31 cellular contexts compared by ENCODE assay signal in genomic region chr4:108215055-108215454, GRCh38. TPM values are rescaled to one million over a fixed set of nuclear protein-coding genes. Genes with fewer than 3 reads are reported as not detected.
DNase-seq lines count a peak whose midpoint lies in the region; ATAC-seq, FAIRE-seq and TF ChIP-seq lines count a peak whose summit lies in the region.
"Had no signal": no experiment of that assay in that cellular context is flagged by ENCODE, and none has a peak within 500 bp of the region (broad histone marks: within the 10 kb centered on the region; RNA-seq: fewer than 3 reads in every experiment).

No MANE protein-coding gene starts in this region.

- WGBS in K562 (ENCODE audit: insufficient coverage, low coverage, missing lambda C conversion rate), result 52% methylated on average over 4 of the region's 4 CpGs
- 22% methylated on average over 4 of the region's 4 CpGs for WGBS in HepG2 (ENCODE audit: low lambda C conversion rate)

- H3K36me3 Mint-ChIP-seq in MCF 10A (ENCODE audit: insufficient read depth, unreplicated experiment), result no peaks in the 10 kb centered on the region
- H3K36me3 Mint-ChIP-seq: CD14-positive monocyte had no signal

- H3K4me3 ChIP-seq in K562 (no peak overlapping the region), HepG2 (replicated peaks in 1 of 3; ENCODE audit: insufficient read depth in 1 of 3, low read depth in 2 of 3, low read length in 3 of 3) (no peak overlapping the region)
- H3K4me3 ChIP-seq: GM12878, GM23248, SJCRH30 had no signal

- TF ChIP-seq CTCF in 22Rv1 (IDR thresholded peaks at IDR 0.05) (0 out of 2 replicates have a peak, but pooled peaks have one; percentile 4), K562 (IDR thresholded peaks at IDR 0.05 in 2 of 3, conservative IDR thresholded peaks at IDR 0.05 in 1 of 3; ENCODE audit: insufficient read depth in 2 of 3, low read depth in 1 of 3, low read length in 3 of 3) (no peak), HepG2 (CRISPR knock-in tag; IDR thresholded peaks at IDR 0.05) (no peak), MCF 10A (IDR thresholded peaks at IDR 0.05; ENCODE audit: unreplicated experiment) (no peak)

- H3K4me1 Mint-ChIP-seq in MCF 10A (ENCODE audit: insufficient read depth, unreplicated experiment), result no peaks in the 10 kb centered on the region
- H3K4me1 Mint-ChIP-seq: CD14-positive monocyte had no signal

- ATAC-seq in K562, result no peak
- peak; percentile 59 for ATAC-seq in HepG2
- ATAC-seq in GM21528 (IDR thresholded peaks at IDR 0.05; ENCODE audit: low FRiP score, unreplicated experiment), result no peak
- ATAC-seq: GM12878, PC-3, Right ventricle myocardium inferior, SK-N-SH treated with all-trans-retinoic acid at 6 μM for 48 hours had no signal

- H3K9me1 ChIP-seq in K562 (ENCODE audit: control insufficient read depth, insufficient read depth, low read length), result no peaks in the 10 kb centered on the region

- TF ChIP-seq POLR2A in K562 (conservative IDR thresholded peaks at IDR 0.05) (no peak), HepG2 (IDR thresholded peaks at IDR 0.05; ENCODE audit: insufficient read depth in 1 of 2, low read depth in 2 of 2, low read length in 2 of 2) (no peak)

- BruUV-seq in K562 (replicated peaks; lab: Mats Ljungman, UMichigan) (no TSS peak), HepG2 (replicated peaks; lab: Mats Ljungman, UMichigan) (no TSS peak), MCF 10A (replicated peaks; lab: Mats Ljungman, UMichigan) (no TSS peak)

- H3K27ac ChIP-seq in 22Rv1 (peak overlapping the region; percentile 68), K562 (ENCODE audit: extremely low read depth, low read depth, low read length) (no peak overlapping the region), HepG2 (ENCODE audit: extremely low read length, insufficient read depth, low read length) (no peak overlapping the region)
- H3K27ac ChIP-seq: GM23248, KMS-11, SJCRH30 had no signal

- no peaks in the 10 kb centered on the region for H3K9me3 Mint-ChIP-seq in MCF 10A (ENCODE audit: unreplicated experiment)

- no peak for TF ChIP-seq EP300 in K562 (IDR thresholded peaks at IDR 0.05; ENCODE audit: low read length)
- TF ChIP-seq EP300 in HepG2 (IDR thresholded peaks at IDR 0.05; ENCODE audit: low read depth in 2 of 2, low read length in 2 of 2), result no peak
- no peak for TF ChIP-seq EP300 in HepG2 (CRISPR knock-in tag; IDR thresholded peaks at IDR 0.05; ENCODE audit: borderline replicate concordance)

- TF ChIP-seq RAD21 in K562 (CRISPR knock-in tag; conservative IDR thresholded peaks at IDR 0.05 in 1 of 2, IDR thresholded peaks at IDR 0.05 in 1 of 2), result no peak
- no peak for TF ChIP-seq RAD21 in HepG2 (CRISPR knock-in tag; IDR thresholded peaks at IDR 0.05)

- H3K27me3 Mint-ChIP-seq in MCF 10A (ENCODE audit: insufficient read depth, unreplicated experiment), result no peaks in the 10 kb centered on the region

- POLR2A ChIA-PET in K562 (lab: Yijun Ruan, JAX) (no interaction called here), HepG2 (lab: Yijun Ruan, JAX) (no interaction called here), MCF 10A (lab: Yijun Ruan, JAX) (no interaction called here)

- CTCF ChIA-PET in K562 (lab: Yijun Ruan, JAX; ENCODE audit: low intra/inter-chr PET ratio), result no interaction called here
- CTCF ChIA-PET in HepG2 (lab: Yijun Ruan, JAX; ENCODE audit: low intra/inter-chr PET ratio, low total read pairs), result no interaction called here
- CTCF ChIA-PET in MCF 10A (lab: Yijun Ruan, JAX), result interaction anchor here (0.7 kb wide), 1 partner anchor 27 kb away, joined by 4 read pairs; no protein-coding TSS in a partner anchor

- no peaks in the 10 kb centered on the region for H3K27me3 ChIP-seq in K562 (ENCODE audit: control insufficient read depth in 2 of 2, insufficient read depth in 2 of 2, low read length in 2 of 2)
- no peaks in the 10 kb centered on the region for H3K27me3 ChIP-seq in HepG2 (ENCODE audit: control insufficient read depth in 1 of 2, insufficient read depth in 2 of 2, low read length in 2 of 2)
- H3K27me3 ChIP-seq: BE2C, SJCRH30 had no signal

- H3K4me2 ChIP-seq in K562 (ENCODE audit: insufficient read depth, low read length) (no peak overlapping the region), HepG2 (ENCODE audit: low read depth, low read length) (no peak overlapping the region)
- H3K4me2 ChIP-seq: KMS-11 had no signal

- no peaks in the 10 kb centered on the region for H3K79me2 ChIP-seq in K562 (ENCODE audit: control insufficient read depth, insufficient read depth, low read length)
- H3K79me2 ChIP-seq in HepG2 (ENCODE audit: insufficient read depth, low read length), result no peaks in the 10 kb centered on the region

- no peak overlapping the region for H3K4me3 Mint-ChIP-seq in MCF 10A (ENCODE audit: unreplicated experiment)
- H3K4me3 Mint-ChIP-seq: CD14-positive monocyte had no signal

- H3K36me3 ChIP-seq in K562 (ENCODE audit: control insufficient read depth, insufficient read depth, low read length) (no peaks in the 10 kb centered on the region), HepG2 (replicated peaks in 1 of 2; ENCODE audit: control insufficient read depth in 1 of 2, insufficient read depth in 2 of 2, low read length in 2 of 2) (no peaks in the 10 kb centered on the region)
- H3K36me3 ChIP-seq: BE2C, SJCRH30 had no signal

- H3K9me3 ChIP-seq in K562 (replicated peaks; ENCODE audit: control insufficient read depth, insufficient read depth, low read depth, low read length), result no peaks in the 10 kb centered on the region
- H3K9me3 ChIP-seq in HepG2 (ENCODE audit: low read length), result no peaks in the 10 kb centered on the region
- H3K9me3 ChIP-seq: BE2C, SJCRH30 had no signal

- H3K4me1 ChIP-seq in K562 (replicated peaks in 1 of 2; ENCODE audit: control insufficient read depth in 2 of 2, insufficient read depth in 2 of 2, low read length in 2 of 2) (no peaks in the 10 kb centered on the region), HepG2 (ENCODE audit: insufficient read depth, low read length) (peaks cover 8% of the 10 kb centered on the region; the same call in 1 of the 2 replicates)
- H3K4me1 ChIP-seq: BE2C, SJCRH30 had no signal

- H2AFZ ChIP-seq in K562 (ENCODE audit: low read depth, low read length) (no peak overlapping the region), HepG2 (ENCODE audit: low read length) (no peak overlapping the region)
- H2AFZ ChIP-seq: GM23248 had no signal

- H3K9ac ChIP-seq in K562 (ENCODE audit: insufficient read depth in 1 of 2, low read depth in 2 of 2, low read length in 2 of 2) (no peak overlapping the region), HepG2 (ENCODE audit: insufficient read depth, low read depth, low read length) (no peak overlapping the region)
- H3K9ac ChIP-seq: GM23248, KMS-11 had no signal

- intact Hi-C loops in K562 (cut with micrococcal nuclease), result no loop called here
- intact Hi-C loops in HepG2 (cut with micrococcal nuclease; ENCODE audit: unreplicated experiment), result no loop called here
- intact Hi-C loops in MCF 10A (cut with micrococcal nuclease), result no loop called here

- H3K27ac Mint-ChIP-seq in MCF 10A (ENCODE audit: low read depth, unreplicated experiment), result no peak overlapping the region
- H3K27ac Mint-ChIP-seq: CD14-positive monocyte had no signal

- peak; percentile 50 for DNase-seq in LoVo (ENCODE audit: low spot score)
- no peak for DNase-seq in K562 (ENCODE audit: extremely low read depth in 1 of 4, low spot score in 3 of 4)
- peak; percentile 9 for DNase-seq in HepG2 (ENCODE audit: low spot score)
- no peak for DNase-seq in mucosa of gallbladder (ENCODE audit: low spot score)
- DNase-seq in MCF 10A (ENCODE audit: unreplicated experiment), result no peak
- no peak for DNase-seq in DMS153 treated with DMSO at 0.1 percent for 48 hours (lab: John Stamatoyannopoulos, UW; ENCODE audit: unreplicated experiment)
- DNase-seq: 8988T, ACHN, BE2C, DMS153, GM23248, H7, IMR-90, NCI-H1105, NCI-H1436 treated with DMSO at 0.1 percent for 48 hours, NCI-H187 treated with DMSO at 0.1 percent for 48 hours, NCI-H2171 treated with DMSO at 0.1 percent for 48 hours, NCI-H345, NCI-H510A treated with DMSO at 0.1 percent for 48 hours, PC-3, SJCRH30 had no signal

- H4K20me1 ChIP-seq in K562 (replicated peaks; ENCODE audit: control insufficient read depth, insufficient read depth, low read length) (no peaks in the 10 kb centered on the region), HepG2 (ENCODE audit: insufficient read depth, low read length) (no peaks in the 10 kb centered on the region)

- no peak for FAIRE-seq in K562 (lab: Jason Lieb, UNC)
- no peak for FAIRE-seq in HepG2 (lab: Jason Lieb, UNC)
- FAIRE-seq: G401.6, GM12878, GM19239, HTR-8/SVneo had no signal

- in situ Hi-C loops in K562 (cut with MboI), result no loop called here
- in situ Hi-C loops in HepG2 (cut with HindIII; ENCODE audit: extremely low pct_ligation_motif_present, low pct_unique_long_range_greater_than_20kb), result no loop called here

RNA-seq across cellular contexts. Expression of gene LEF1, which starts 46.3 kb away (rescaled TPM):
- total RNA-seq in K562 (2011; cell fraction: chromatin; rRNA removed; ENCODE audit: low replicate concordance), result 78.7 and 97.3 TPM in 2 replicates
- 31.2 and 41.5 TPM in 2 replicates for total RNA-seq in K562 (2011; cell fraction: nucleolus; rRNA removed)
- 48.7 and 60.6 TPM in 2 replicates for total RNA-seq in K562 (2011; cell fraction: nucleoplasm; rRNA removed)
- total RNA-seq in K562 (2014; rRNA removed) (22.3 and 23.5 TPM in 2 replicates), K562 (2014; rRNA removed; fragmentation: Illumina TruSeq; extraction: Trizol) (34.5 and 36.9 TPM in 2 replicates), K562 (2015; rRNA removed; fragmentation: Illumina TruSeq; extraction: Trizol) (26.5 and 27.5 TPM in 2 replicates), K562 (2021) (32.5 and 35.4 TPM in 2 replicates), HepG2 (2016; rRNA removed; fragmentation: Illumina TruSeq; extraction: Trizol) (0.22 and 0.35 TPM in 2 replicates), mucosa of gallbladder (5.2 TPM), MCF 10A (2022) (2.0 and 3.0 TPM in 2 replicates)
- polyA plus RNA-seq in K562 (2011; rRNA removed) (54.8 and 67.8 TPM in 2 replicates), K562 (2014; fragmentation: Illumina TruSeq; extraction: Trizol) (60.7 and 81.1 TPM in 2 replicates), K562 (2014; fragmentation: Nextera tagmentation; extraction: Ambion mirVana) (10 to 100 TPM; 15.1 to 17.2 TPM), K562 (2014; rRNA removed) (29.7 and 30.3 TPM in 2 replicates), HepG2 (2011; rRNA removed) (0.29 and 0.31 TPM in 2 replicates)
- 68.7 and 85.9 TPM in 2 replicates for polyA plus RNA-seq in K562 (2011; cell fraction: cytosol; rRNA removed)
- polyA plus RNA-seq in K562 (2011; cell fraction: nucleus; rRNA removed), result 76.2 and 88.8 TPM in 2 replicates
- 26.1 and 29.4 TPM in 2 replicates for polyA plus RNA-seq in K562 (2012)
- polyA minus RNA-seq in K562 (2011; rRNA and poly(A)+ RNA removed), result 63.7 and 64.4 TPM in 2 replicates
- 29.8 and 46.0 TPM in 2 replicates for polyA minus RNA-seq in K562 (2011; cell fraction: cytosol; rRNA and poly(A)+ RNA removed)
- 42.4 and 53.4 TPM in 2 replicates for polyA minus RNA-seq in K562 (2011; cell fraction: nucleus; rRNA and poly(A)+ RNA removed)
- total RNA-seq in HepG2 (2016; cell fraction: cytosol; rRNA removed; fragmentation: Illumina TruSeq; extraction: Trizol; ENCODE audit: low read depth), result 0.51 and 0.62 TPM in 2 replicates
- total RNA-seq in HepG2 (2016; cell fraction: insoluble cytoplasmic fraction; rRNA removed; fragmentation: Illumina TruSeq; extraction: Trizol), result 0.12 and 0.32 TPM in 2 replicates
- total RNA-seq in HepG2 (2016; cell fraction: membrane; rRNA removed; fragmentation: Illumina TruSeq; extraction: Trizol), result 0.65 TPM in 2 replicates
- 0.50 and 0.63 TPM in 2 replicates for total RNA-seq in HepG2 (2016; cell fraction: nucleus; rRNA removed; fragmentation: Illumina TruSeq; extraction: Trizol)
- polyA plus RNA-seq in HepG2 (2011; cell fraction: cytosol; rRNA removed), result 0.18 and 0.52 TPM in 2 replicates
- 0.24 and 0.31 TPM in 2 replicates for polyA plus RNA-seq in HepG2 (2011; cell fraction: nucleus; rRNA removed)
- 0.15 and 0.36 TPM in 2 replicates for polyA plus RNA-seq in HepG2 (2012)
- polyA plus RNA-seq in HepG2 (2016; cell fraction: cytosol; fragmentation: Illumina TruSeq; extraction: Trizol; ENCODE audit: low read depth), result 0.42 and 0.57 TPM in 2 replicates
- polyA plus RNA-seq in HepG2 (2016; cell fraction: insoluble cytoplasmic fraction; fragmentation: Illumina TruSeq; extraction: Trizol; ENCODE audit: low read depth), result 0.66 and 0.85 TPM in 2 replicates
- 0.50 and 0.81 TPM in 2 replicates for polyA plus RNA-seq in HepG2 (2016; cell fraction: membrane; fragmentation: Illumina TruSeq; extraction: Trizol; ENCODE audit: low read depth)
- polyA plus RNA-seq in HepG2 (2016; cell fraction: nucleus; fragmentation: Illumina TruSeq; extraction: Trizol; ENCODE audit: insufficient read depth, low read depth), result 0.83 and 1.2 TPM in 2 replicates
- 0.33 and 0.78 TPM in 2 replicates for polyA minus RNA-seq in HepG2 (2011; rRNA and poly(A)+ RNA removed; ENCODE audit: low replicate concordance)
- not detected in 2 replicates for polyA minus RNA-seq in HepG2 (2011; cell fraction: cytosol; rRNA and poly(A)+ RNA removed)
- 0.39 TPM in 1 of 2 replicates, not detected in the other for polyA minus RNA-seq in HepG2 (2011; cell fraction: nucleus; rRNA and poly(A)+ RNA removed)
- total RNA-seq: GM23248 had no signal

Comparison
In these comparisons a context has a peak if more than half of its experiments do, and no peak if none do; other contexts are left out.
1. DNase-seq: peak in LoVo (single experiment) and HepG2 (single experiment); none in K562 (0 of 4), mucosa of gallbladder (single experiment), MCF 10A (single experiment) and DMS153 treated with DMSO at 0.1 percent for 48 hours (single experiment).